ENCODE assay signal across 1 cellular context in the genomic region with DNA sequence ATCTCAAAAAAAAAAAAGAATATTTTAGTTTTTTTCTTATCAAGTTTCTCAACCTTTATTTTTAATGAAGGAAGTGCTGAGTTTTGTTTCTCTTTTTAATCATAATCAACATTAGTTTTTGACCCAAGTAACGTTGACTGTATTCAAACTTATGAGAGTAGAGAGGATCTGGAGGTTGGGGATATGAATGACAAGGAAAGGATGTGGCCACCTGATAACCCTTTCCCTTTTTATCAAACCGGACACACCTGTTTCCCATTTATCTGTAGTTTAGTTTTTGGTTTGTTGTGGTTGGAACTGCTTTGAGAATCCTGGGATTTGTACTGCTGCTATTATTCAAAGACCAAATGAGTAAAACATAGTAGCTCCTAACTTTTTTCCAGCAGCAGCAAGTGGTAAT.
TF ChIP-seq lines count a peak whose summit lies in the region.

No MANE protein-coding gene starts in this region.

TF ChIP-seq in K562, 482 proteins besides CTCF, POLR2A, EP300 and RAD21 (continued from another document and continues in another):
- no peak for TF ChIP-seq HNRNPK (IDR thresholded peaks at IDR 0.05; ENCODE audit: low read depth, low read length, poor library complexity, severe bottlenecking)
- TF ChIP-seq SMARCC2 (IDR thresholded peaks at IDR 0.05; ENCODE audit: low read depth), result peak; percentile 63; the same call in 1 of the 2 replicates
- no peak for TF ChIP-seq BACH1 (tag; IDR thresholded peaks at IDR 0.05)
- TF ChIP-seq TAF15 (IDR thresholded peaks at IDR 0.05; ENCODE audit: low read depth, low read length), result no peak
- no peak for TF ChIP-seq TAF9B (IDR thresholded peaks at IDR 0.05; ENCODE audit: partially characterized antibody)
- TF ChIP-seq CXXC5 (CRISPR knock-in tag; IDR thresholded peaks at IDR 0.05), result 0 out of 2 replicates have a peak, but pooled peaks have one; percentile 12
- TF ChIP-seq, protein P1, sequence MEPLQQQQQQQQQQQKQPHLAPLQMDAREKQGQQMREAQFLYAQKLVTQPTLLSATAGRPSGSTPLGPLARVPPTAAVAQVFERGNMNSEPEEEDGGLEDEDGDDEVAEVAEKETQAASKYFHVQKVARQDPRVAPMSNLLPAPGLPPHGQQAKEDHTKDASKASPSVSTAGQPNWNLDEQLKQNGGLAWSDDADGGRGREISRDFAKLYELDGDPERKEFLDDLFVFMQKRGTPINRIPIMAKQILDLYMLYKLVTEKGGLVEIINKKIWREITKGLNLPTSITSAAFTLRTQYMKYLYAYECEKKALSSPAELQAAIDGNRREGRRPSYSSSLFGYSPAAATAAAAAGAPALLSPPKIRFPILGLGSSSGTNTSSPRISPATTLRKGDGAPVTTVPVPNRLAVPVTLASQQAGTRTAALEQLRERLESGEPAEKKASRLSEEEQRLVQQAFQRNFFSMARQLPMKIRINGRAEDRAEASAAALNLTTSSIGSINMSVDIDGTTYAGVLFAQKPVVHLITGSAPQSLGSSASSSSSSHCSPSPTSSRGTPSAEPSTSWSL (CRISPR knock-in tag; IDR thresholded peaks at IDR 0.05; ENCODE audit: borderline replicate concordance), result no peak
- peak; percentile 53; the same call in 1 of the 2 replicates for TF ChIP-seq ADNP (tag; IDR thresholded peaks at IDR 0.05)
- peak; percentile 65 for TF ChIP-seq LEF1 (IDR thresholded peaks at IDR 0.05)
- TF ChIP-seq ZNF695 (CRISPR knock-in tag; IDR thresholded peaks at IDR 0.05), result no peak
- peak in 1 of 2 experiments; percentile 13; a peak in 1 of 4 replicates for TF ChIP-seq TBL1XR1 (IDR thresholded peaks at IDR 0.05; ENCODE audit: low read length in 2 of 2)
- TF ChIP-seq, protein P2, sequence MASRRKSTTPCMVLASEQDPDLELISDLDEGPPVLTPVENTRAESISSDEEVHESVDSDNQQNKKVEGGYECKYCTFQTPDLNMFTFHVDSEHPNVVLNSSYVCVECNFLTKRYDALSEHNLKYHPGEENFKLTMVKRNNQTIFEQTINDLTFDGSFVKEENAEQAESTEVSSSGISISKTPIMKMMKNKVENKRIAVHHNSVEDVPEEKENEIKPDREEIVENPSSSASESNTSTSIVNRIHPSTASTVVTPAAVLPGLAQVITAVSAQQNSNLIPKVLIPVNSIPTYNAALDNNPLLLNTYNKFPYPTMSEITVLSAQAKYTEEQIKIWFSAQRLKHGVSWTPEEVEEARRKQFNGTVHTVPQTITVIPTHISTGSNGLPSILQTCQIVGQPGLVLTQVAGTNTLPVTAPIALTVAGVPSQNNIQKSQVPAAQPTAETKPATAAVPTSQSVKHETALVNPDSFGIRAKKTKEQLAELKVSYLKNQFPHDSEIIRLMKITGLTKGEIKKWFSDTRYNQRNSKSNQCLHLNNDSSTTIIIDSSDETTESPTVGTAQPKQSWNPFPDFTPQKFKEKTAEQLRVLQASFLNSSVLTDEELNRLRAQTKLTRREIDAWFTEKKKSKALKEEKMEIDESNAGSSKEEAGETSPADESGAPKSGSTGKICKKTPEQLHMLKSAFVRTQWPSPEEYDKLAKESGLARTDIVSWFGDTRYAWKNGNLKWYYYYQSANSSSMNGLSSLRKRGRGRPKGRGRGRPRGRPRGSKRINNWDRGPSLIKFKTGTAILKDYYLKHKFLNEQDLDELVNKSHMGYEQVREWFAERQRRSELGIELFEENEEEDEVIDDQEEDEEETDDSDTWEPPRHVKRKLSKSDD (conservative IDR thresholded peaks at IDR 0.05; ENCODE audit: low read length), result no peak
- TF ChIP-seq ETV5 (CRISPR knock-in tag; IDR thresholded peaks at IDR 0.05; ENCODE audit: low read depth), result peak; percentile 65; the same call in 1 of the 2 replicates
- 0 out of 2 replicates have a peak, but pooled peaks have one; percentile 48 for TF ChIP-seq ELF4 (CRISPR knock-in tag; IDR thresholded peaks at IDR 0.05)
- TF ChIP-seq PKNOX1 (IDR thresholded peaks at IDR 0.05), result 0 out of 2 replicates have a peak, but pooled peaks have one; percentile 40
- peak; percentile 97 for TF ChIP-seq KDM1A (IDR thresholded peaks at IDR 0.05)
- TF ChIP-seq CC2D1A (IDR thresholded peaks at IDR 0.05), result peak; percentile 83
- TF ChIP-seq ZFP36 (IDR thresholded peaks at IDR 0.05; ENCODE audit: low read depth, low read length, partially characterized antibody), result no peak
- TF ChIP-seq NONO (IDR thresholded peaks at IDR 0.05; ENCODE audit: low read depth in 2 of 2, low read length in 1 of 2), result no peak
- TF ChIP-seq MXI1 (IDR thresholded peaks at IDR 0.05; ENCODE audit: low read depth, low read length), result no peak
- TF ChIP-seq ZNF175 (CRISPR knock-in tag; IDR thresholded peaks at IDR 0.05; ENCODE audit: low read depth), result 0 out of 2 replicates have a peak, but pooled peaks have one; percentile 49
- TF ChIP-seq, protein P3, sequence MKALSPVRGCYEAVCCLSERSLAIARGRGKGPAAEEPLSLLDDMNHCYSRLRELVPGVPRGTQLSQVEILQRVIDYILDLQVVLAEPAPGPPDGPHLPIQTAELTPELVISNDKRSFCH (CRISPR knock-in tag; IDR thresholded peaks at IDR 0.05), result no peak
- TF ChIP-seq, protein P3 (tag; IDR thresholded peaks at IDR 0.05), result no peak
- no peak for TF ChIP-seq TFAP4 (CRISPR knock-in tag; IDR thresholded peaks at IDR 0.05; ENCODE audit: borderline replicate concordance)
- TF ChIP-seq POLR2B (IDR thresholded peaks at IDR 0.05; ENCODE audit: low read depth, partially characterized antibody), result no peak
- no peak for TF ChIP-seq TGIF2 (CRISPR knock-in tag; IDR thresholded peaks at IDR 0.05)
- no peak for TF ChIP-seq MEF2D (tag; conservative IDR thresholded peaks at IDR 0.05; ENCODE audit: low read depth)
- no peak for TF ChIP-seq ETV6 (IDR thresholded peaks at IDR 0.05; ENCODE audit: borderline replicate concordance in 1 of 2, low read depth in 2 of 2, low read length in 1 of 2)
- no peak for TF ChIP-seq ETV6 (CRISPR knock-in tag; IDR thresholded peaks at IDR 0.05; ENCODE audit: borderline replicate concordance)
- no peak for TF ChIP-seq ZNF143 (CRISPR knock-in tag; IDR thresholded peaks at IDR 0.05)
- TF ChIP-seq POLR3G (IDR thresholded peaks at IDR 0.05; ENCODE audit: extremely low read depth, insufficient read length, insufficient replicate concordance), result no peak
- peak; percentile 40; the same call in 1 of the 2 replicates for TF ChIP-seq KHSRP (IDR thresholded peaks at IDR 0.05)
- no peak for TF ChIP-seq MBD2 (IDR thresholded peaks at IDR 0.05; ENCODE audit: borderline replicate concordance, low read depth)
- TF ChIP-seq SREBF1 (IDR thresholded peaks at IDR 0.05; ENCODE audit: borderline replicate concordance, low read depth, low read length), result no peak
- TF ChIP-seq KLF16 (IDR thresholded peaks at IDR 0.05), result peak; percentile 79; the same call in 1 of the 2 replicates
- TF ChIP-seq ZNF324 (CRISPR knock-in tag; IDR thresholded peaks at IDR 0.05), result no peak
- TF ChIP-seq THAP7 (CRISPR knock-in tag; IDR thresholded peaks at IDR 0.05), result no peak
- TF ChIP-seq HDAC2 (IDR thresholded peaks at IDR 0.05), result peak; percentile 95; the same call in 1 of the 2 replicates
- TF ChIP-seq XRCC5 (IDR thresholded peaks at IDR 0.05; ENCODE audit: low read depth, low read length), result no peak
- no peak for TF ChIP-seq CREB5 (CRISPR knock-in tag; IDR thresholded peaks at IDR 0.05)
- no peak for TF ChIP-seq ZFX (CRISPR knock-in tag; IDR thresholded peaks at IDR 0.05)
- TF ChIP-seq NCOA1 (IDR thresholded peaks at IDR 0.05; ENCODE audit: low read depth), result peak; percentile 50; the same call in 1 of the 2 replicates
- TF ChIP-seq ZEB2 (IDR thresholded peaks at IDR 0.05), result peak; percentile 59; the same call in 1 of the 2 replicates
- TF ChIP-seq TCF3 (CRISPR knock-in tag; IDR thresholded peaks at IDR 0.05), result peak; percentile 93
- TF ChIP-seq, protein P4, sequence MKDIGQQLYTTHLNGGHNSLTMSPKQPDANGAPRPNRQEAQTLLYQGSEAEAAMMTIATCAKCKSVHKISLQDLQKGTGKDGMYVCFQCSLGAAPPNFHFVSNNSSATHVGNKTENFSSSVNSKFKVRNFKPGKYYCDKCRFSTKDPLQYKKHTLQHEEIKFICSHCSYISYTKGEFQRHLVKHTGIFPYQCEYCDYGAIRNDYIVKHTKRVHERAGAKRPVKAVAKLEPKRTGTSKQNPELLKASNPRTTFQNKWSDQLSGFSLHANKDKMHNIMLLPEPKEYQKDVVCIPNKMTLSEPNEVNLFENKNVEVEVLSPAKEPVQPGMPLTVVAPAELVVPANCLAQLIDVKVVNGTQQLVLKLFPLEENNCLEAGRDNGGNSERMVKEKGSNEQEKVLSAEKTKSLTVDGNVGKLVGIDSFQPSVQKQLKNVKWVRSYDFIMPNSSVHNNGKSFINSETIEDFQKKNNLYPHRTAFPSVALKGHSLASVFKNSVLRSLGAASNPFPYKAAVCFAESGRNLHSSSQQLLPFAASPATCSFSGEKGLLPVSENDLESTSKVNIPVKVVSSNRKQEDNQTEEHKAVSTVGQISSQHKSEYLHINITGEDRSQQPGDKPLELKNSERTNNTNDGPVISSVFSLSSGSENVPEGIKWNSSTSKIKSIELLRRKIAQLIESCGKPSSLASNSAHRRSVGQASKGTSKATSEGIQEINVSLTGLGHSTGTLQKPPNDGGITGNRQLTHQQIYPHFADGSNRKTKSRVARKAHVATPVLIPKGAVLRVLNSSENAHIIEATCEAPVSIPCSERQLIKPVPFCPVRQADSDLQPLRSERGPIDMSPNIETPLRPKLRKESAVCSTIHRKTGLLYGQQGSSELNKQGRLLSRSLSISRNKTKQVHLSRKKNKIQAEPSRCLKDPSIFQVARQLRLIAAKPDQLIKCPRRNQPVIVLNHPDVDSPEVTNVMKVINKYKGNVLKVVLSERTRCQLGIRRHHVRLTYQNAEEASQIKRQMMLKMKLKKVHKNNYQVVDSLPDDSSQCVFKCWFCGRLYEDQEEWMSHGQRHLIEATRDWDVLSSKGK (CRISPR knock-in tag; IDR thresholded peaks at IDR 0.05), result no peak
- TF ChIP-seq UBTF (IDR thresholded peaks at IDR 0.05; ENCODE audit: borderline replicate concordance in 1 of 2, low read depth in 2 of 2, low read length in 2 of 2), result no peak
- TF ChIP-seq TRIM28 (IDR thresholded peaks at IDR 0.05), result 0 out of 2 replicates have a peak, but pooled peaks have one; percentile 34
- TF ChIP-seq MNT (conservative IDR thresholded peaks at IDR 0.05), result 0 out of 4 replicates have a peak, but pooled peaks of 1 of the 2 experiments have one; percentile 33
- TF ChIP-seq PHB2 (IDR thresholded peaks at IDR 0.05; ENCODE audit: low read depth), result peak; percentile 70
- peak; percentile 68 for TF ChIP-seq POLR2AphosphoS5 (IDR thresholded peaks at IDR 0.05; ENCODE audit: control insufficient read depth, insufficient read depth, low read depth, low read length)
